2 cellular contexts compared by ENCODE assay signal in genomic region chr6:31717499-31718222, GRCh38.
TF ChIP-seq lines count a peak whose summit lies in the region.

No MANE protein-coding gene starts in this region.

TF ChIP-seq in IMR-90, 13 proteins besides CTCF, POLR2A, EP300 and RAD21:
- TF ChIP-seq BHLHE40 (IDR thresholded peaks at IDR 0.05; ENCODE audit: low read depth, low read length), result no peak
- no peak for TF ChIP-seq RFX5 (IDR thresholded peaks at IDR 0.05; ENCODE audit: low read depth, low read length)
- no peak for TF ChIP-seq MAZ (IDR thresholded peaks at IDR 0.05; ENCODE audit: borderline replicate concordance, low read depth, low read length)
- no peak for TF ChIP-seq NFE2L2 (IDR thresholded peaks at IDR 0.05; ENCODE audit: low read depth, low read length)
- no peak for TF ChIP-seq CEBPB (IDR thresholded peaks at IDR 0.05; ENCODE audit: low read depth, low read length)
- no peak for TF ChIP-seq MXI1 (IDR thresholded peaks at IDR 0.05; ENCODE audit: borderline replicate concordance, low read depth, low read length)
- no peak for TF ChIP-seq MAFK (IDR thresholded peaks at IDR 0.05; ENCODE audit: low read depth, low read length)
- no peak for TF ChIP-seq ELK1 (IDR thresholded peaks at IDR 0.05; ENCODE audit: borderline replicate concordance, low read depth, low read length)
- TF ChIP-seq FOS (IDR thresholded peaks at IDR 0.05; ENCODE audit: low read depth, low read length), result no peak
- TF ChIP-seq CHD1 (IDR thresholded peaks at IDR 0.05; ENCODE audit: low read depth, low read length), result no peak
- no peak for TF ChIP-seq USF2 (IDR thresholded peaks at IDR 0.05; ENCODE audit: low read depth, low read length)
- no peak for TF ChIP-seq RCOR1 (IDR thresholded peaks at IDR 0.05; ENCODE audit: insufficient replicate concordance, low read length)
- TF ChIP-seq SMC3 (IDR thresholded peaks at IDR 0.05; ENCODE audit: low read depth, low read length), result no peak

TF ChIP-seq in liver, 16 proteins besides CTCF, POLR2A, EP300 and RAD21:
- TF ChIP-seq FOXA2 (IDR thresholded peaks at IDR 0.05) (no peak), REST (IDR thresholded peaks at IDR 0.05) (no peak), HNF4A (conservative IDR thresholded peaks at IDR 0.05) (no peak), SP1 (IDR thresholded peaks at IDR 0.05) (no peak)
